ENCODE assay signal across 1 cellular context in genomic region chr20:33042983-33043730, GRCh38.
TF ChIP-seq lines count a peak whose summit lies in the region.

No MANE protein-coding gene starts in this region.

TF ChIP-seq in HepG2, 621 proteins besides CTCF, POLR2A, EP300 and RAD21 (continues in another document):
- TF ChIP-seq NR0B2 (CRISPR knock-in tag; IDR thresholded peaks at IDR 0.05) (no peak), SNAPC5 (CRISPR knock-in tag; IDR thresholded peaks at IDR 0.05; ENCODE audit: borderline replicate concordance) (no peak), ZNF710 (CRISPR knock-in tag; IDR thresholded peaks at IDR 0.05; ENCODE audit: borderline replicate concordance) (0 out of 2 replicates have a peak, but pooled peaks have one; percentile 61), PREB (CRISPR knock-in tag; IDR thresholded peaks at IDR 0.05) (no peak), SIX1 (CRISPR knock-in tag; IDR thresholded peaks at IDR 0.05; ENCODE audit: borderline replicate concordance) (peak; percentile 21; the same call in 1 of the 2 replicates), ZNF883 (CRISPR knock-in tag; IDR thresholded peaks at IDR 0.05; ENCODE audit: not compliant biosample characterization) (peak; percentile 46), ZNF556 (CRISPR knock-in tag; IDR thresholded peaks at IDR 0.05; ENCODE audit: borderline replicate concordance) (0 out of 2 replicates have a peak, but pooled peaks have one; percentile 40), PHF5A (CRISPR knock-in tag; IDR thresholded peaks at IDR 0.05; ENCODE audit: low read depth, unreplicated experiment) (no peak), BHLHE40 (IDR thresholded peaks at IDR 0.05; ENCODE audit: low read length) (no peak), TFDP2 (CRISPR knock-in tag; IDR thresholded peaks at IDR 0.05) (no peak), TBL1XR1 (IDR thresholded peaks at IDR 0.05; ENCODE audit: borderline replicate concordance, low read length, partially characterized antibody) (no peak), ZMAT3 (CRISPR knock-in tag; conservative IDR thresholded peaks at IDR 0.05) (no peak), ZFY (CRISPR knock-in tag; IDR thresholded peaks at IDR 0.05) (no peak), MEIS1 (CRISPR knock-in tag; IDR thresholded peaks at IDR 0.05; ENCODE audit: borderline replicate concordance) (no peak), NFATC3 (CRISPR knock-in tag; IDR thresholded peaks at IDR 0.05) (no peak), ZNF33B (CRISPR knock-in tag; IDR thresholded peaks at IDR 0.05) (0 out of 2 replicates have a peak, but pooled peaks have one; percentile 69), CHD4 (IDR thresholded peaks at IDR 0.05; ENCODE audit: borderline replicate concordance, low read length) (peak; percentile 79; the same call in 1 of the 2 replicates), TEAD3 (CRISPR knock-in tag; optimal IDR thresholded peaks at IDR 0.05; ENCODE audit: borderline replicate concordance) (peak; percentile 7), PPARG (CRISPR knock-in tag; conservative IDR thresholded peaks at IDR 0.05) (peak; percentile 77; the same call in 1 of the 2 replicates), NCOA2 (CRISPR knock-in tag; IDR thresholded peaks at IDR 0.05) (peak; percentile 66; the same call in 1 of the 2 replicates), NCOR1 (IDR thresholded peaks at IDR 0.05; ENCODE audit: borderline replicate concordance, low read length) (0 out of 2 replicates have a peak, but pooled peaks have one; percentile 59), ZNF569 (CRISPR knock-in tag; IDR thresholded peaks at IDR 0.05; ENCODE audit: borderline replicate concordance) (no peak), ZNF44 (CRISPR knock-in tag; IDR thresholded peaks at IDR 0.05) (0 out of 2 replicates have a peak, but pooled peaks have one; percentile 62), SAP130 (CRISPR knock-in tag; IDR thresholded peaks at IDR 0.05; ENCODE audit: low read depth) (no peak), TMF1 (CRISPR knock-in tag; IDR thresholded peaks at IDR 0.05; ENCODE audit: low read depth) (no peak), ZNF12 (CRISPR knock-in tag; IDR thresholded peaks at IDR 0.05) (0 out of 2 replicates have a peak, but pooled peaks have one; percentile 9), ZSCAN12 (CRISPR knock-in tag; IDR thresholded peaks at IDR 0.05) (no peak), ZNF770 (CRISPR knock-in tag; IDR thresholded peaks at IDR 0.05) (no peak), ATF7-NPFF (CRISPR knock-in tag; IDR thresholded peaks at IDR 0.05; ENCODE audit: low read depth) (no peak), LCORL (IDR thresholded peaks at IDR 0.05) (no peak), LCORL (CRISPR knock-in tag; IDR thresholded peaks at IDR 0.05) (no peak), PRDM15 (CRISPR knock-in tag; IDR thresholded peaks at IDR 0.05) (peak; percentile 81; the same call in 1 of the 2 replicates), NR2F1 (CRISPR knock-in tag; IDR thresholded peaks at IDR 0.05) (0 out of 4 replicates have a peak, but pooled peaks of 1 of the 2 experiments have one; percentile 9), REST (IDR thresholded peaks at IDR 0.05; ENCODE audit: borderline replicate concordance in 1 of 2, low read depth in 1 of 2, low read length in 2 of 2) (no peak), ZNF160 (CRISPR knock-in tag; IDR thresholded peaks at IDR 0.05) (no peak), ZKSCAN1 (IDR thresholded peaks at IDR 0.05; ENCODE audit: low read length) (no peak; the same call in 1 of the 2 replicates), HHEX (CRISPR knock-in tag; IDR thresholded peaks at IDR 0.05) (peak; percentile 41; the same call in 1 of the 2 replicates), ZNF547 (CRISPR knock-in tag; IDR thresholded peaks at IDR 0.05) (peak; percentile 49), ZBTB42 (CRISPR knock-in tag; IDR thresholded peaks at IDR 0.05) (no peak), E2F5 (CRISPR knock-in tag; conservative IDR thresholded peaks at IDR 0.05) (no peak), MEIS2 (CRISPR knock-in tag; IDR thresholded peaks at IDR 0.05) (no peak), CSRNP2 (CRISPR knock-in tag; conservative IDR thresholded peaks at IDR 0.05; ENCODE audit: low read depth) (no peak), ZMYM2 (CRISPR knock-in tag; IDR thresholded peaks at IDR 0.05) (peak; percentile 25; the same call in 1 of the 2 replicates), PHB2 (IDR thresholded peaks at IDR 0.05; ENCODE audit: partially characterized antibody) (no peak), U2AF2 (IDR thresholded peaks at IDR 0.05; ENCODE audit: low read depth, low read length) (no peak), MXD1 (CRISPR knock-in tag; IDR thresholded peaks at IDR 0.05) (no peak)
